In genomic region chr4:139092271-139092670, GRCh38 we compare ENCODE assay signal across 9 cellular contexts.
"Had no signal": no experiment of that assay in that cellular context is flagged by ENCODE, and none has a peak within 500 bp of the region (broad histone marks: within the 10 kb centered on the region; RNA-seq: fewer than 3 reads in every experiment).

No MANE protein-coding gene starts in this region.

- ATAC-seq: GM23338, HCT116 had no signal

- H3K9me3 Mint-ChIP-seq: GM23338, H9, HFFc6 had no signal

- H3K9me3 ChIP-seq: HAP-1 had no signal

- H2AFZ ChIP-seq: GM23248, GM23338 had no signal

- H3K4me1 ChIP-seq: HAP-1 had no signal

- H3K9ac ChIP-seq: GM23248 had no signal

- H3K4me3 ChIP-seq: GM23248, GM23338, HAP-1 had no signal

- H3K4me1 Mint-ChIP-seq: GM23338, H9 had no signal

- H3K27ac Mint-ChIP-seq: GM23338, H9, HFFc6 had no signal

- H3K4me2 ChIP-seq: GM23338 had no signal

- DNase-seq: GM23248, GOT3, H7, H9, HCEC 1CT, HFFc6 had no signal

- H3K4me3 Mint-ChIP-seq: GM23338, H9, HFFc6 had no signal

- H3K27ac ChIP-seq: GM23248 had no signal

- H3K36me3 ChIP-seq: HAP-1 had no signal
